Comparison of ENCODE assay signal across 29 cellular contexts in the genomic region with DNA sequence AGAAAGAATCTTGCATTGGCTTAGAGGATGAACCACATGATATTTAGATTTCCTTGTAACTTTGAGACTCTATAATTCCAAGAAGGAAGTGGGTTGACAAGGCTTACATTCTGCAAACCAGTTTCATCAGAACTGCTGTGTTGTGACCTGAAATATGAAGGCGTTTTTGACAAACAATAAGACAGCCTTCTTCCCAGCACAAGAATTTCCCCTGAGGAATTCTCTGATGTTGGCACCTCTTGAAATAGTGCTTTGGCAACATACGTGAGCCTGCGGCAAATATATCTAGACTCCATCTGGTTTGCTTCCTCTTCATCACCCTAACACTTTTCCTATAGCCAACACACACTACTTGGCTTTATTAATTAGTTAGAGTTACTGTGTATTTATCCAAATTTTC.
"Had no signal": no experiment of that assay in that cellular context is flagged by ENCODE, and none has a peak within 500 bp of the region (broad histone marks: within the 10 kb centered on the region; RNA-seq: fewer than 3 reads in every experiment).

No MANE protein-coding gene starts in this region.

- H3K4me3 ChIP-seq: MG63 had no signal

- H3K36me3 ChIP-seq: MG63 had no signal

- ATAC-seq: activated T-helper 17 cell treated with anti-CD3 and anti-CD28 coated beads, Interleukin-2, amount 50 U/mL, for 72 hours; T-helper 17 cell had no signal

- FAIRE-seq: astrocyte, RCC 7860 had no signal

- H3K27me3 ChIP-seq: MG63 had no signal

- H3K9me3 ChIP-seq: MG63 had no signal

- H3K27ac ChIP-seq: KMS-11 had no signal

- DNase-seq: activated B cell treated with CpG ODN at 0.5 μM for 24 hours; activated CD4-positive, alpha-beta memory T cell treated with anti-CD3 and anti-CD28 coated beads for 36 hours; activated CD4-positive, alpha-beta T cell treated with anti-CD3 and anti-CD28 coated beads for 1 hour; activated CD4-positive, alpha-beta T cell treated with anti-CD3 and anti-CD28 coated beads, Interleukin-2, amount 10 ng/mL, durations not matched to agents 7 days and 5 days; activated CD8-positive, alpha-beta memory T cell treated with anti-CD3 and anti-CD28 coated beads for 24 hours; activated gamma-delta T cell; activated naive CD4-positive, alpha-beta T cell treated with anti-CD3 and anti-CD28 coated beads for 36 hours; activated T-cell treated with anti-CD3 and anti-CD28 coated beads for 4 hours; activated T-cell treated with anti-CD3 and anti-CD28 coated beads, Interleukin-2, amount 50 U/mL, for 48 hours; amygdala; MG63; MV-4-11; NCI-H1092 treated with DMSO at 0.1 percent for 48 hours; NCI-H1417 treated with DMSO at 0.1 percent for 48 hours; NCI-H1694; NCI-H2029; NCI-H2107; NCI-H2171 treated with DMSO at 0.1 percent for 48 hours; NCI-H345; NCI-H510A treated with DMSO at 0.1 percent for 48 hours; NCI-H69; NK-92 treated with Interleukin-12 subunit alpha and Interleukin-12 subunit beta, amount 100 ng/mL, for 24 hours; SHP77 treated with DMSO at 0.1 percent for 48 hours; T-helper 17 cell; T-helper 9 cell had no signal
